1 cellular context compared by ENCODE assay signal in the genomic region with DNA sequence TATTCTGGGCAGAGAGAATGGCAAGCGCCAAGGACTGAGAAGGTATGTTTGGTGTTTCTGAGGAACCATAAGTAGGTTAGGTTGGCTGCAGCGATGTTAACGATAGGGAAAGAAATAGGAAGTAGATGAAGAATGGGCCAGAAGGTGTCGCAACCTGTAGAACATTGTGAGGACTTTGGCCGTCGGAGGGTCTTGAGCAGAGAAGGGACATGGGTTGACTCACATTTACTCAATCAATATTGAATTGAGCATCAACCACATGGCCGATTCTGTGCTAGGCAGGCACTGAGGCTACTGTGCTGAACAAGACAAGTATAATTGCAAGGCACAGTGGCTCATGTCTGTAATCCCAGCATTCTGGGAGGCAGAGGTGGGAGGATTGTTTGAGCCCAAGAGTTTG.
TF ChIP-seq lines count a peak whose summit lies in the region.

No MANE protein-coding gene starts in this region.

TF ChIP-seq in HepG2, 621 proteins besides CTCF, POLR2A, EP300 and RAD21 (continued from another document):
- TF ChIP-seq ZNF710 (CRISPR knock-in tag; IDR thresholded peaks at IDR 0.05; ENCODE audit: borderline replicate concordance) = no peak
- TF ChIP-seq, protein P1, sequence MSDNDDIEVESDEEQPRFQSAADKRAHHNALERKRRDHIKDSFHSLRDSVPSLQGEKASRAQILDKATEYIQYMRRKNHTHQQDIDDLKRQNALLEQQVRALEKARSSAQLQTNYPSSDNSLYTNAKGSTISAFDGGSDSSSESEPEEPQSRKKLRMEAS (IDR thresholded peaks at IDR 0.05) = peak; percentile 74
- no peak for TF ChIP-seq ZNF550 (CRISPR knock-in tag; IDR thresholded peaks at IDR 0.05; ENCODE audit: borderline replicate concordance)
- TF ChIP-seq MIER3 (CRISPR knock-in tag; IDR thresholded peaks at IDR 0.05; ENCODE audit: borderline replicate concordance) = 0 out of 2 replicates have a peak, but pooled peaks have one; percentile 34
- TF ChIP-seq ZNF850 (CRISPR knock-in tag; conservative IDR thresholded peaks at IDR 0.05) = no peak
- TF ChIP-seq, protein P2, sequence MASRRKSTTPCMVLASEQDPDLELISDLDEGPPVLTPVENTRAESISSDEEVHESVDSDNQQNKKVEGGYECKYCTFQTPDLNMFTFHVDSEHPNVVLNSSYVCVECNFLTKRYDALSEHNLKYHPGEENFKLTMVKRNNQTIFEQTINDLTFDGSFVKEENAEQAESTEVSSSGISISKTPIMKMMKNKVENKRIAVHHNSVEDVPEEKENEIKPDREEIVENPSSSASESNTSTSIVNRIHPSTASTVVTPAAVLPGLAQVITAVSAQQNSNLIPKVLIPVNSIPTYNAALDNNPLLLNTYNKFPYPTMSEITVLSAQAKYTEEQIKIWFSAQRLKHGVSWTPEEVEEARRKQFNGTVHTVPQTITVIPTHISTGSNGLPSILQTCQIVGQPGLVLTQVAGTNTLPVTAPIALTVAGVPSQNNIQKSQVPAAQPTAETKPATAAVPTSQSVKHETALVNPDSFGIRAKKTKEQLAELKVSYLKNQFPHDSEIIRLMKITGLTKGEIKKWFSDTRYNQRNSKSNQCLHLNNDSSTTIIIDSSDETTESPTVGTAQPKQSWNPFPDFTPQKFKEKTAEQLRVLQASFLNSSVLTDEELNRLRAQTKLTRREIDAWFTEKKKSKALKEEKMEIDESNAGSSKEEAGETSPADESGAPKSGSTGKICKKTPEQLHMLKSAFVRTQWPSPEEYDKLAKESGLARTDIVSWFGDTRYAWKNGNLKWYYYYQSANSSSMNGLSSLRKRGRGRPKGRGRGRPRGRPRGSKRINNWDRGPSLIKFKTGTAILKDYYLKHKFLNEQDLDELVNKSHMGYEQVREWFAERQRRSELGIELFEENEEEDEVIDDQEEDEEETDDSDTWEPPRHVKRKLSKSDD (CRISPR knock-in tag; IDR thresholded peaks at IDR 0.05; ENCODE audit: low read depth) = peak; percentile 71; the same call in 1 of the 2 replicates
- TF ChIP-seq GFI1 (CRISPR knock-in tag; IDR thresholded peaks at IDR 0.05; ENCODE audit: borderline replicate concordance) = no peak
- TF ChIP-seq ZNF781 (CRISPR knock-in tag; IDR thresholded peaks at IDR 0.05; ENCODE audit: borderline replicate concordance, not compliant biosample characterization) = no peak
- no peak for TF ChIP-seq ZNF260 (CRISPR knock-in tag; IDR thresholded peaks at IDR 0.05; ENCODE audit: borderline replicate concordance, low read depth)
- TF ChIP-seq MYC (CRISPR knock-in tag; IDR thresholded peaks at IDR 0.05; ENCODE audit: borderline replicate concordance) = peak; percentile 18; the same call in 1 of the 2 replicates
- TF ChIP-seq DNMT1 (CRISPR knock-in tag; IDR thresholded peaks at IDR 0.05) = no peak
- peak; percentile 86 for TF ChIP-seq CEBPG (CRISPR knock-in tag; IDR thresholded peaks at IDR 0.05)
- TF ChIP-seq ZNF629 (CRISPR knock-in tag; conservative IDR thresholded peaks at IDR 0.05) = 0 out of 2 replicates have a peak, but pooled peaks have one; percentile 36
